In genomic region chr1:42767510-42767924, GRCh38 we compare ENCODE assay signal across 9 cellular contexts. TPM values are rescaled to one million over a fixed set of nuclear protein-coding genes. Genes with fewer than 3 reads are reported as not detected.
DNase-seq lines count a peak whose midpoint lies in the region; ATAC-seq, FAIRE-seq and TF ChIP-seq lines count a peak whose summit lies in the region.
"Had no signal": no experiment of that assay in that cellular context is flagged by ENCODE, and none has a peak within 500 bp of the region (broad histone marks: within the 10 kb centered on the region; RNA-seq: fewer than 3 reads in every experiment).

No MANE protein-coding gene starts in this region.

- H3K36me3 ChIP-seq in iPS-18a (ENCODE audit: control insufficient read depth, low read depth, low read length): no peaks in the 10 kb centered on the region
- no peaks in the 10 kb centered on the region for H3K36me3 ChIP-seq in stomach

- 0 to 1% (median 0%) methylated on average over 15 to 21 of the region's 21 CpGs for WGBS in stomach, 5 donors

- H3K9me3 Mint-ChIP-seq in activated T-helper 17 cell treated with anti-CD3 and anti-CD28 coated beads, Interleukin-2, amount 50 U/mL, for 72 hours: no peaks in the 10 kb centered on the region
- H3K9me3 Mint-ChIP-seq: natural killer cell treated with Interleukin-12 subunit alpha and Interleukin-12 subunit beta and Interleukin-15 and Interleukin-18, amount 100 ng/mL, for 72 hours had no signal

- no peak for TF ChIP-seq POLR2A in stomach (IDR thresholded peaks at IDR 0.05)

- H3K27ac ChIP-seq in iPS-18a (ENCODE audit: low read length): no peak overlapping the region
- H3K27ac ChIP-seq in stomach: peak overlapping the region; percentile 88 to 95 (median 89)

- ATAC-seq in HG03378 (IDR thresholded peaks at IDR 0.05; ENCODE audit: unreplicated experiment): peak; percentile 26
- peak; percentile 16 for ATAC-seq in activated T-helper 17 cell treated with anti-CD3 and anti-CD28 coated beads, Interleukin-2, amount 50 U/mL, for 72 hours (replicated peaks)

- H3K4me1 Mint-ChIP-seq in activated T-helper 17 cell treated with anti-CD3 and anti-CD28 coated beads, Interleukin-2, amount 50 U/mL, for 72 hours: peaks cover 16% of the 10 kb centered on the region

- H3K9me3 ChIP-seq in iPS-18a (ENCODE audit: control insufficient read depth, low read depth, low read length) (no peaks in the 10 kb centered on the region), stomach (no peaks in the 10 kb centered on the region)

- H3K4me3 ChIP-seq in AG09309 (ENCODE audit: control insufficient read depth, low read depth, low read length) (peak overlapping the region; percentile 98), iPS-18a (ENCODE audit: low read length) (peak overlapping the region; percentile 91), stomach (peak overlapping the region; percentile 81 to 100 (median 90))

- DNase-seq in AG09309 (ENCODE audit: low read depth): no peak
- no peak for DNase-seq in GM19239 (ENCODE audit: insufficient read length, low spot score)
- DNase-seq in stomach: no peak
- no peak for DNase-seq in AG08395 (ENCODE audit: low spot score)
- DNase-seq in GM20000 (ENCODE audit: low spot score): no peak

- TF ChIP-seq CTCF in AG09309 (IDR thresholded peaks at IDR 0.05; ENCODE audit: control insufficient read depth, insufficient read depth, low read depth, low read length, missing control alignments) (no peak), stomach (IDR thresholded peaks at IDR 0.05) (no peak), GM20000 (IDR thresholded peaks at IDR 0.05; ENCODE audit: extremely low read depth, missing control alignments) (no peak)

- no peak overlapping the region for H3K27ac Mint-ChIP-seq in activated T-helper 17 cell treated with anti-CD3 and anti-CD28 coated beads, Interleukin-2, amount 50 U/mL, for 72 hours

- no peak for TF ChIP-seq EP300 in stomach (IDR thresholded peaks at IDR 0.05)

- peak; percentile 8 for FAIRE-seq in GM19239 (lab: Jason Lieb, UNC)

- H3K9ac ChIP-seq in iPS-18a (ENCODE audit: low read length): peak overlapping the region; percentile 68

- H3K27me3 ChIP-seq in iPS-18a (ENCODE audit: control insufficient read depth, insufficient read depth, low read length): no peaks in the 10 kb centered on the region
- no peaks in the 10 kb centered on the region for H3K27me3 ChIP-seq in stomach

- H3K4me1 ChIP-seq in iPS-18a (ENCODE audit: control insufficient read depth, low read depth, low read length) (peaks cover 18% of the 10 kb centered on the region), stomach (peaks cover 12 to 62% (median 43%) of the 10 kb centered on the region in 4 donors)

- no peak overlapping the region for H3K4me3 Mint-ChIP-seq in activated T-helper 17 cell treated with anti-CD3 and anti-CD28 coated beads, Interleukin-2, amount 50 U/mL, for 72 hours
- H3K4me3 Mint-ChIP-seq: natural killer cell treated with Interleukin-12 subunit alpha and Interleukin-12 subunit beta and Interleukin-15 and Interleukin-18, amount 100 ng/mL, for 72 hours had no signal

- peaks cover 35% of the 10 kb centered on the region for H3K36me3 Mint-ChIP-seq in activated T-helper 17 cell treated with anti-CD3 and anti-CD28 coated beads, Interleukin-2, amount 50 U/mL, for 72 hours (ENCODE audit: low read depth)

- intact Hi-C loops in stomach (cut with DNase I; ENCODE audit: low total_unique reads): no loop called here

- H3K27me3 Mint-ChIP-seq in activated T-helper 17 cell treated with anti-CD3 and anti-CD28 coated beads, Interleukin-2, amount 50 U/mL, for 72 hours: no peaks in the 10 kb centered on the region
- H3K27me3 Mint-ChIP-seq: natural killer cell treated with Interleukin-12 subunit alpha and Interleukin-12 subunit beta and Interleukin-15 and Interleukin-18, amount 100 ng/mL, for 72 hours had no signal

RNA-seq across cellular contexts. Expression of gene C1orf50, which starts 0.5 kb away (rescaled TPM):
- total RNA-seq in activated T-helper 17 cell treated with anti-CD3 and anti-CD28 coated beads, Interleukin-2, amount 50 U/mL, for 72 hours: 10 to 100 TPM in 1 of 2 donors, 1 to 10 TPM in 1; 6.5 to 10.7 TPM
- 1 to 10 TPM in 2 of 5 donors, under 1 TPM in 1, not detected in 2; 0.89 to 6.7 (median 6.1) TPM for total RNA-seq in stomach
- 1 to 10 TPM; 3.9 to 6.0 (median 4.1) TPM for polyA plus RNA-seq in stomach

RNA-seq across cellular contexts. Expression of gene P3H1, which starts 0.7 kb away (rescaled TPM):
- 10 to 100 TPM; 24.5 to 33.4 TPM for total RNA-seq in activated T-helper 17 cell treated with anti-CD3 and anti-CD28 coated beads, Interleukin-2, amount 50 U/mL, for 72 hours
- 10 to 100 TPM; 17.8 to 78.2 (median 43.0) TPM for total RNA-seq in stomach
- 10 to 100 TPM in 2 of 3 donors, 1 to 10 TPM in 1; 5.0 to 18.2 (median 13.4) TPM for polyA plus RNA-seq in stomach

RNA-seq across cellular contexts. Expression of gene TMEM269, which starts 17.3 kb away (rescaled TPM):
- 1 to 10 TPM in 1 of 2 donors, under 1 TPM in 1; 0.15 to 2.8 TPM for total RNA-seq in activated T-helper 17 cell treated with anti-CD3 and anti-CD28 coated beads, Interleukin-2, amount 50 U/mL, for 72 hours
- under 1 TPM in 1 of 5 donors, not detected in 4; 0.55 TPM for total RNA-seq in stomach
- polyA plus RNA-seq in stomach: under 1 TPM in 1 of 3 donors, not detected in 2; 0.03 TPM

RNA-seq across cellular contexts. Expression of gene CLDN19, which starts 27.5 kb away (rescaled TPM):
- total RNA-seq in activated T-helper 17 cell treated with anti-CD3 and anti-CD28 coated beads, Interleukin-2, amount 50 U/mL, for 72 hours: not detected
- under 1 TPM in 1 of 5 donors, not detected in 4; 0.37 TPM for total RNA-seq in stomach
- polyA plus RNA-seq in stomach: not detected
- total RNA-seq: natural killer cell treated with Interleukin-12 subunit alpha and Interleukin-12 subunit beta and Interleukin-15 and Interleukin-18, amount 100 ng/mL, for 72 hours had no signal

RNA-seq across cellular contexts. Expression of gene ERMAP, which starts 49.4 kb away (rescaled TPM):
- 1 to 10 TPM; 3.7 to 4.8 TPM for total RNA-seq in activated T-helper 17 cell treated with anti-CD3 and anti-CD28 coated beads, Interleukin-2, amount 50 U/mL, for 72 hours
- total RNA-seq in stomach: 10 to 100 TPM in 2 of 5 donors, 1 to 10 TPM in 2, not detected in 1; 4.9 to 13.6 (median 8.4) TPM
- 1 to 10 TPM; 3.5 to 4.9 (median 4.9) TPM for polyA plus RNA-seq in stomach
